8 cellular contexts compared by ENCODE assay signal in genomic region chr7:102287082-102287464, GRCh38. TPM values are rescaled to one million over a fixed set of nuclear protein-coding genes. Genes with fewer than 3 reads are reported as not detected.
DNase-seq lines count a peak whose midpoint lies in the region; ATAC-seq and TF ChIP-seq lines count a peak whose summit lies in the region.

No MANE protein-coding gene starts in this region.

- TF ChIP-seq CTCF in chondrocyte (IDR thresholded peaks at IDR 0.05), result no peak

- H3K9ac ChIP-seq in HUES48 (ENCODE audit: low read depth, low read length), result 0 out of 2 replicates have a peak overlapping the region, but pooled peaks have one; percentile 25

- H3K4me1 Mint-ChIP-seq in chondrocyte (ENCODE audit: low read depth) (peaks cover 6% of the 10 kb centered on the region), naive B cell (peaks cover 45 to 67% (median 66%) of the 10 kb centered on the region in 3 donors)

- DNase-seq in chondrocyte (ENCODE audit: low spot score), result no peak
- no peak for DNase-seq in naive B cell
- no peak for DNase-seq in NCI-H748 treated with DMSO at 0.1 percent for 48 hours (lab: John Stamatoyannopoulos, UW)

- H3K4me1 ChIP-seq in HUES48 (ENCODE audit: control insufficient read depth, insufficient read depth, low read length), result 0 out of 2 replicates have a peak, but pooled peaks cover 6% of the 10 kb centered on the region

- H3K36me3 Mint-ChIP-seq in chondrocyte (ENCODE audit: low read depth), result no peaks in the 10 kb centered on the region
- no peaks in the 10 kb centered on the region for H3K36me3 Mint-ChIP-seq in naive B cell

- ATAC-seq in naive B cell (ENCODE audit: low read depth in 2 of 2), result peak in 1 of 2 donors; percentile 34
- ATAC-seq in HG03520 (IDR thresholded peaks at IDR 0.05; ENCODE audit: unreplicated experiment), result no peak
- no peak for ATAC-seq in GM21515 (IDR thresholded peaks at IDR 0.05; ENCODE audit: unreplicated experiment)
- ATAC-seq in HG02938 (IDR thresholded peaks at IDR 0.05; ENCODE audit: unreplicated experiment), result no peak

- H3K27ac Mint-ChIP-seq in chondrocyte (ENCODE audit: unreplicated experiment), result no peak overlapping the region
- peak overlapping the region in 1 of 6 donors; percentile 75 for H3K27ac Mint-ChIP-seq in naive B cell

- H3K36me3 ChIP-seq in HUES48 (ENCODE audit: control insufficient read depth, insufficient read depth, low read length), result no peaks in the 10 kb centered on the region

- no peaks in the 10 kb centered on the region for H3K9me3 ChIP-seq in HUES48 (ENCODE audit: control insufficient read depth, insufficient read depth, low read length)

- H3K4me3 ChIP-seq in GM08714 (ENCODE audit: low read length), result peak overlapping the region; percentile 71
- peak overlapping the region; percentile 87 for H3K4me3 ChIP-seq in HUES48 (ENCODE audit: low read depth, low read length)

- H3K4me3 Mint-ChIP-seq in chondrocyte (ENCODE audit: unreplicated experiment) (peak overlapping the region; percentile 60), naive B cell (peak overlapping the region; percentile 84 to 96 (median 92))

- H3K9me3 Mint-ChIP-seq in chondrocyte (ENCODE audit: low read depth) (no peaks in the 10 kb centered on the region), naive B cell (no peaks in the 10 kb centered on the region)

- peaks cover 5% of the 10 kb centered on the region for H3K27me3 Mint-ChIP-seq in chondrocyte (ENCODE audit: low read depth)
- no peaks in the 10 kb centered on the region for H3K27me3 Mint-ChIP-seq in naive B cell

- H3K27me3 ChIP-seq in HUES48 (ENCODE audit: control insufficient read depth, insufficient read depth, low read length), result peaks cover 15% of the 10 kb centered on the region; the same call in 1 of the 2 replicates

- no peak overlapping the region for H3K27ac ChIP-seq in HUES48 (ENCODE audit: low read depth, low read length)

RNA-seq across cellular contexts. Expression of gene SH2B2, which starts 0.4 kb away (rescaled TPM):
- 2.3 to 4.1 TPM (median 2.6 TPM) in 3 replicates for total RNA-seq in chondrocyte
- polyA plus RNA-seq in naive B cell (ENCODE audit: low read depth in 6 of 6), result 10 to 100 TPM; 15.4 to 78.4 (median 27.2) TPM
